In genomic region chr5:165035520-165035919, GRCh38 we compare ENCODE assay signal across 28 cellular contexts.
"Had no signal": no experiment of that assay in that cellular context is flagged by ENCODE, and none has a peak within 500 bp of the region (broad histone marks: within the 10 kb centered on the region; RNA-seq: fewer than 3 reads in every experiment).

No MANE protein-coding gene starts in this region.

- H3K9ac ChIP-seq: SK-N-SH had no signal

- H3K9me3 Mint-ChIP-seq: activated CD4-positive, alpha-beta T cell treated with anti-CD3 and anti-CD28 coated beads, Interleukin-2, amount 10 ng/mL, durations not matched to agents 7 days and 5 days; activated naive CD8-positive, alpha-beta T cell treated with anti-CD3 and anti-CD28 coated beads, Interleukin-2, amount 10 ng/mL, durations not matched to agents 7 days and 5 days had no signal

- H3K4me1 Mint-ChIP-seq: activated CD4-positive, alpha-beta T cell treated with anti-CD3 and anti-CD28 coated beads, Interleukin-2, amount 10 ng/mL, durations not matched to agents 7 days and 5 days; activated naive CD8-positive, alpha-beta T cell treated with anti-CD3 and anti-CD28 coated beads, Interleukin-2, amount 10 ng/mL, durations not matched to agents 7 days and 5 days had no signal

- H3K27me3 Mint-ChIP-seq: activated CD4-positive, alpha-beta memory T cell treated with anti-CD3 and anti-CD28 coated beads for 36 hours; activated CD4-positive, alpha-beta T cell treated with anti-CD3 and anti-CD28 coated beads, Interleukin-2, amount 10 ng/mL, durations not matched to agents 7 days and 5 days; activated naive CD8-positive, alpha-beta T cell treated with anti-CD3 and anti-CD28 coated beads, Interleukin-2, amount 10 ng/mL, durations not matched to agents 7 days and 5 days had no signal

- H3K4me2 ChIP-seq: SK-N-SH had no signal

- H3K27me3 ChIP-seq: adrenal gland, body of pancreas, Peyer's patch, SJCRH30 had no signal

- H3K4me3 ChIP-seq: adrenal gland, body of pancreas, Peyer's patch, SJCRH30 had no signal

- H3K36me3 ChIP-seq: adrenal gland, Peyer's patch, SJCRH30 had no signal

- DNase-seq: activated CD4-positive, alpha-beta memory T cell treated with anti-CD3 and anti-CD28 coated beads for 36 hours; activated CD4-positive, alpha-beta T cell treated with anti-CD3 and anti-CD28 coated beads, Interleukin-2, amount 10 ng/mL, durations not matched to agents 7 days and 5 days; activated CD4-positive, CD25-positive, alpha-beta regulatory T cell; activated CD8-positive, alpha-beta memory T cell treated with anti-CD3 and anti-CD28 coated beads for 24 hours; activated gamma-delta T cell treated with Interleukin-2 at 50 U/mL for 16 hours; activated naive CD4-positive, alpha-beta T cell treated with anti-CD3 and anti-CD28 coated beads, Interleukin-2, amount 50 U/mL, for 16 hours; activated naive CD8-positive, alpha-beta T cell treated with anti-CD3 and anti-CD28 coated beads, Interleukin-2, amount 10 ng/mL, durations not matched to agents 7 days and 5 days; activated T-cell treated with anti-CD3 and anti-CD28 coated beads, Interleukin-2, amount 50 U/mL, for 72 hours; adrenal gland; anterior cingulate cortex; body of pancreas; Kasumi-1; KBM-7; NCI-H1048; NCI-H1417 treated with DMSO at 0.1 percent for 48 hours; NCI-H1694; NCI-H2029; NCI-H2107; NCI-H345; NCI-H510A treated with DMSO at 0.1 percent for 48 hours; Peyer's patch; Right ventricle myocardium superior; SJCRH30; SK-N-SH; T-helper 1 cell had no signal

- H3K27ac ChIP-seq: adrenal gland, body of pancreas, Peyer's patch, RWPE1, SJCRH30, VCaP had no signal

- H3K4me3 Mint-ChIP-seq: activated CD4-positive, alpha-beta memory T cell treated with anti-CD3 and anti-CD28 coated beads for 36 hours; activated CD4-positive, alpha-beta T cell treated with anti-CD3 and anti-CD28 coated beads, Interleukin-2, amount 10 ng/mL, durations not matched to agents 7 days and 5 days; activated naive CD8-positive, alpha-beta T cell treated with anti-CD3 and anti-CD28 coated beads, Interleukin-2, amount 10 ng/mL, durations not matched to agents 7 days and 5 days; activated T-cell treated with anti-CD3 and anti-CD28 coated beads, Interleukin-2, amount 50 U/mL, for 72 hours had no signal

- H3K27ac Mint-ChIP-seq: activated CD4-positive, alpha-beta memory T cell treated with anti-CD3 and anti-CD28 coated beads for 36 hours; activated CD4-positive, alpha-beta T cell treated with anti-CD3 and anti-CD28 coated beads, Interleukin-2, amount 10 ng/mL, durations not matched to agents 7 days and 5 days; activated naive CD8-positive, alpha-beta T cell treated with anti-CD3 and anti-CD28 coated beads, Interleukin-2, amount 10 ng/mL, durations not matched to agents 7 days and 5 days; activated T-cell treated with anti-CD3 and anti-CD28 coated beads, Interleukin-2, amount 50 U/mL, for 72 hours; activated T-helper 2 cell treated with anti-CD3 and anti-CD28 coated beads, Interferon-gamma antibody, Interleukin-2, Interleukin-4, amounts not matched to agents 10 μg/mL and 5 μg/mL and 100 μg/mL, durations not matched to agents 14 hours and 24 hours and 36 hours had no signal

- ATAC-seq: activated T-cell treated with anti-CD3 and anti-CD28 coated beads, Interleukin-2, amount 50 U/mL, for 72 hours; body of pancreas had no signal

- H3K36me3 Mint-ChIP-seq: activated CD4-positive, alpha-beta memory T cell treated with anti-CD3 and anti-CD28 coated beads for 36 hours; activated naive CD8-positive, alpha-beta T cell treated with anti-CD3 and anti-CD28 coated beads, Interleukin-2, amount 10 ng/mL, durations not matched to agents 7 days and 5 days had no signal

- H3K4me1 ChIP-seq: adrenal gland, body of pancreas, Peyer's patch, SJCRH30 had no signal
